18 cellular contexts compared by ENCODE assay signal in the genomic region with DNA sequence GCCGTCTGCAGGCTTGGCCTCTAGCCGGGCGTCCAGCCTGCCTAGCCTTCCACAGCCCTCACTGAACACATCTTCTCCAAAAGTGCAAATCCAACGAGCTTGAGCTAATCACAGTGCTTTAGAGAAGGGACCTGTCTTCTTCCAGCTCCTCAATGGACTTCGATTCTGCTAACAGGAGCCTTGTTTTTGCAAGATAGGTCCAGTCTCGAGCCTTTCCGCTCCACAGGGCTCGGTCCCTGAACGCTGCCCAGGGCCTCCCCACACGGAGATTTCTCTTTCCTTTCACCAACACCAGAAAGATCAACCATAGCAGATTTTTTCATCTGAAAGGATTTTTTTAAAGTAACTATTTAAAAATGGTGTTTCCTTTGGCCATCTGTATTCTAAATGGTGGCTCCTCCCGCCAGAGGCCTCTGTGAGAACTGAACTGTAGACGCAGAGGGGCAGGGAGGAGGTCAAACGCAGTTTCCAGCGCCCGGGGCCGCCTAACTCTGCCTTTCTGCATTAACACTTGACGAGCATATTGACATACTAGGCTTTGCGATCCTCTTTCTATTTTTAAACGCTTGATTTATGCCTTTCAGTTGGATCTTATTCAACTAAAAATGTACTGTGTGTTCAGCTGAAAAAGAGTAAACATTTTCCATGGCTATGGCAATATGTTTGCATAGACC.
A peak's percentile ranks its signal among the peaks of the same experiment; 100 is the strongest.
DNase-seq lines count a peak whose midpoint lies in the region; ATAC-seq and TF ChIP-seq lines count a peak whose summit lies in the region.
"Had no signal": no experiment of that assay in that cellular context is flagged by ENCODE, and none has a peak within 500 bp of the region (broad histone marks: within the 10 kb centered on the region; RNA-seq: fewer than 3 reads in every experiment).

No MANE protein-coding gene starts in this region.

- peaks cover 0 to 84% (median 0%) of the 10 kb centered on the region in 4 donors for H3K27me3 ChIP-seq in esophagus squamous epithelium
- H3K27me3 ChIP-seq: foreskin keratinocyte had no signal

- H3K4me1 ChIP-seq in esophagus squamous epithelium, result peaks cover 0 to 4% (median 0%) of the 10 kb centered on the region in 3 donors
- H3K4me1 ChIP-seq: foreskin keratinocyte had no signal

- TF ChIP-seq POLR2A in esophagus squamous epithelium (IDR thresholded peaks at IDR 0.05), result no peak

- DNase-seq in cardiac septum (ENCODE audit: low spot score) (peak; percentile 54), Right ventricle myocardium inferior (ENCODE audit: missing footprints) (no peak), NCI-H2029 treated with DMSO at 0.1 percent for 48 hours (lab: John Stamatoyannopoulos, UW) (peak; percentile 16), coronary artery (ENCODE audit: low spot score) (peak; percentile 58), esophagus squamous epithelium (lab: John Stamatoyannopoulos, UW) (no peak), NCI-H524 (lab: John Stamatoyannopoulos, UW) (no peak), NCI-H2227 treated with DMSO at 0.1 percent for 48 hours (lab: John Stamatoyannopoulos, UW) (no peak), islet precursor cell (no peak)
- DNase-seq: activated naive CD4-positive, alpha-beta T cell treated with anti-CD3 and anti-CD28 coated beads, Interleukin-2, amount 50 U/mL, for 16 hours; foreskin keratinocyte; left cardiac atrium; MM.1S; occipital lobe; T-helper 9 cell had no signal

- no peak for ATAC-seq in Right ventricle myocardium inferior
- ATAC-seq: CD8-positive, alpha-beta T cell; foreskin keratinocyte; left cardiac atrium; Panc1; sciatic nerve had no signal

- H3K36me3 ChIP-seq in esophagus squamous epithelium, result no peaks in the 10 kb centered on the region

- TF ChIP-seq CTCF in coronary artery (IDR thresholded peaks at IDR 0.05) (no peak), esophagus squamous epithelium (IDR thresholded peaks at IDR 0.05) (no peak)

- no peaks in the 10 kb centered on the region for H3K9me3 ChIP-seq in esophagus squamous epithelium
- H3K9me3 ChIP-seq: SK-N-SH had no signal

- no peak overlapping the region for H3K4me3 ChIP-seq in coronary artery
- no peak overlapping the region for H3K4me3 ChIP-seq in esophagus squamous epithelium

- WGBS in esophagus squamous epithelium, 2 donors, result 47 to 51% methylated on average over 18 to 19 of the region's 19 CpGs

- intact Hi-C loops in cardiac septum (cut with DNase I), result no loop called here
- intact Hi-C loops in Right ventricle myocardium inferior (cut with DNase I), result no loop called here
- intact Hi-C loops in esophagus squamous epithelium (cut with DNase I), result no loop called here

- H3K27ac ChIP-seq in coronary artery, result no peak overlapping the region
- H3K27ac ChIP-seq in esophagus squamous epithelium, result no peak overlapping the region
- H3K27ac ChIP-seq: foreskin keratinocyte had no signal

Comparison
In these comparisons a context has a peak if more than half of its experiments do, and no peak if none do; other contexts are left out.
1. DNase-seq: peak in cardiac septum (single experiment), NCI-H2029 treated with DMSO at 0.1 percent for 48 hours (single experiment) and coronary artery (single experiment); none in Right ventricle myocardium inferior (single experiment), esophagus squamous epithelium (single experiment), NCI-H524 (0 of 2), NCI-H2227 treated with DMSO at 0.1 percent for 48 hours (single experiment) and islet precursor cell (single experiment).